Comparison of ENCODE assay signal across 33 cellular contexts in the genomic region with DNA sequence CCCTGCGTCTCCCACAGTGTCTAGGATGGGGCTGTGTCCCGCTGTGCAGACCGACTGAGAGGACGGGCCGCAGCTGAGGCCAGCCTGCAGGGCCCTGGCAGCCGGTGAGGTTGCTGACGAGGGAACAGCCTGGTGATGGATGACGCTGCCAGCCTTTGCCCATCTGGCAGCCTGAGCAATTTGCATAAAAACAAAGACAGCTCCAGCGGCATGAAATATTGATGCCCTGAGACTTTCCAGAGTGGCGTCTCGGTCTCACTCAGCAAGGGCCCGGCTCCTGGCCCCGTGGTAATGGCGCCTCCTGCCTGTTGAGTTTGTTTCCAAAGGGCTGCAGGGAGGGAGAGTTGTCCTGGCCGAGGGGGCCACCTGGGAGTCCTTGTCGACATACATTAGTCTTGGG. TPM values are rescaled to one million over a fixed set of nuclear protein-coding genes. Genes with fewer than 3 reads are reported as not detected.
DNase-seq lines count a peak whose midpoint lies in the region; ATAC-seq lines count a peak whose summit lies in the region.
"Had no signal": no experiment of that assay in that cellular context is flagged by ENCODE, and none has a peak within 500 bp of the region (broad histone marks: within the 10 kb centered on the region; RNA-seq: fewer than 3 reads in every experiment).

No MANE protein-coding gene starts in this region.

- intact Hi-C loops in CD4-positive, alpha-beta memory T cell (cut with micrococcal nuclease): no loop called here

- no peak overlapping the region for H3K27ac ChIP-seq in CD4-positive, alpha-beta memory T cell (ENCODE audit: low read depth, low read length)
- H3K27ac ChIP-seq: adrenal gland, KMS-11, PC-9 had no signal

- no peaks in the 10 kb centered on the region for H3K27me3 ChIP-seq in CD4-positive, alpha-beta memory T cell (ENCODE audit: insufficient read depth, low read length)

- H3K4me3 ChIP-seq in CD4-positive, alpha-beta memory T cell (ENCODE audit: low read length in 2 of 2): no peak overlapping the region
- H3K4me3 ChIP-seq: adrenal gland, PC-9, smooth muscle cell had no signal

- H3K4me1 Mint-ChIP-seq in CD4-positive, alpha-beta memory T cell: no peaks in the 10 kb centered on the region
- H3K4me1 Mint-ChIP-seq: activated CD4-positive, alpha-beta T cell treated with anti-CD3 and anti-CD28 coated beads, Interleukin-2, amount 10 ng/mL, durations not matched to agents 7 days and 5 days; stimulated activated naive CD8-positive, alpha-beta T cell treated with anti-CD3 and anti-CD28 coated beads, Interleukin-15, amount 100 ng/mL, for 72 hours had no signal

- H3K9me3 Mint-ChIP-seq in CD4-positive, alpha-beta memory T cell: no peaks in the 10 kb centered on the region
- H3K9me3 Mint-ChIP-seq: activated CD4-positive, alpha-beta T cell treated with anti-CD3 and anti-CD28 coated beads, Interleukin-2, amount 10 ng/mL, durations not matched to agents 7 days and 5 days; CD4-positive, alpha-beta T cell; natural killer cell treated with Interleukin-12 subunit alpha and Interleukin-12 subunit beta and Interleukin-15 and Interleukin-18, amount 100 ng/mL, for 72 hours; stimulated activated naive CD8-positive, alpha-beta T cell treated with anti-CD3 and anti-CD28 coated beads, Interleukin-15, amount 100 ng/mL, for 72 hours; type B pancreatic cell had no signal

- no peaks in the 10 kb centered on the region for H3K9me3 ChIP-seq in CD4-positive, alpha-beta memory T cell (ENCODE audit: control insufficient read depth in 1 of 2, low read length in 2 of 2)
- H3K9me3 ChIP-seq: adrenal gland had no signal

- POLR2A ChIA-PET in CD4-positive, alpha-beta memory T cell (lab: Charles Lee; ENCODE audit: partially characterized antibody): no interaction called here

- H3K4me3 Mint-ChIP-seq in CD4-positive, alpha-beta memory T cell: no peak overlapping the region
- H3K4me3 Mint-ChIP-seq: activated CD4-positive, alpha-beta T cell treated with anti-CD3 and anti-CD28 coated beads, Interleukin-2, amount 10 ng/mL, durations not matched to agents 7 days and 5 days; CD4-positive, alpha-beta T cell; natural killer cell treated with Interleukin-12 subunit alpha and Interleukin-12 subunit beta and Interleukin-15 and Interleukin-18, amount 100 ng/mL, for 72 hours; stimulated activated naive CD8-positive, alpha-beta T cell treated with anti-CD3 and anti-CD28 coated beads, Interleukin-15, amount 100 ng/mL, for 72 hours; type B pancreatic cell had no signal

- no peaks in the 10 kb centered on the region for H3K36me3 Mint-ChIP-seq in CD4-positive, alpha-beta memory T cell
- H3K36me3 Mint-ChIP-seq: natural killer cell treated with Interleukin-12 subunit alpha and Interleukin-12 subunit beta and Interleukin-15 and Interleukin-18, amount 100 ng/mL, for 72 hours; type B pancreatic cell had no signal

- H3K4me1 ChIP-seq in CD4-positive, alpha-beta memory T cell (ENCODE audit: insufficient read depth, low read length): no peaks in the 10 kb centered on the region
- H3K4me1 ChIP-seq: adrenal gland had no signal

- H3K27ac Mint-ChIP-seq in CD4-positive, alpha-beta memory T cell: no peak overlapping the region
- H3K27ac Mint-ChIP-seq: activated CD4-positive, alpha-beta T cell treated with anti-CD3 and anti-CD28 coated beads, Interleukin-2, amount 10 ng/mL, durations not matched to agents 7 days and 5 days; CD4-positive, alpha-beta T cell; natural killer cell treated with Interleukin-12 subunit alpha and Interleukin-12 subunit beta and Interleukin-15 and Interleukin-18, amount 100 ng/mL, for 72 hours; progenitor cell of endocrine pancreas; stimulated activated naive CD8-positive, alpha-beta T cell treated with anti-CD3 and anti-CD28 coated beads, Interleukin-15, amount 100 ng/mL, for 72 hours; type B pancreatic cell had no signal

- no peaks in the 10 kb centered on the region for H3K36me3 ChIP-seq in CD4-positive, alpha-beta memory T cell (ENCODE audit: insufficient read depth, low read length)
- H3K36me3 ChIP-seq: adrenal gland had no signal

- ATAC-seq in GM19324 (IDR thresholded peaks at IDR 0.05; ENCODE audit: low FRiP score, unreplicated experiment): no peak
- ATAC-seq: left colon; natural killer cell treated with Interleukin-12 subunit alpha and Interleukin-12 subunit beta and Interleukin-15 and Interleukin-18, amount 100 ng/mL, for 72 hours; stimulated activated naive CD8-positive, alpha-beta T cell treated with anti-CD3 and anti-CD28 coated beads, Interleukin-15, amount 100 ng/mL, for 72 hours had no signal

- CTCF ChIA-PET in CD4-positive, alpha-beta memory T cell (lab: Charles Lee; ENCODE audit: partially characterized antibody): no interaction called here

- DNase-seq in DMS 273 treated with DMSO at 0.1 percent for 48 hours (lab: John Stamatoyannopoulos, UW) (peak; percentile 85), NCI-H2171 treated with DMSO at 0.1 percent for 48 hours (lab: John Stamatoyannopoulos, UW) (peak; percentile 90), cerebellar nuclear complex (lab: John Stamatoyannopoulos, UW) (peak; percentile 47 to 72), middle frontal gyrus (ENCODE audit: extremely low spot score, low spot score) (peak; percentile 33), DMS153 (lab: John Stamatoyannopoulos, UW) (no peak)
- no peak for DNase-seq in stimulated activated CD4-positive, alpha-beta T cell treated with anti-CD3 and anti-CD28 coated beads, Interleukin-1b, Interleukin-23, amount 100 ng/mL, for 48 hours
- no peak for DNase-seq in CD4-positive, alpha-beta memory T cell
- DNase-seq: activated CD4-positive, alpha-beta T cell treated with anti-CD3 and anti-CD28 coated beads, Interleukin-2, amount 10 ng/mL, durations not matched to agents 7 days and 5 days; activated CD8-positive, alpha-beta memory T cell treated with anti-CD3 and anti-CD28 coated beads, Interleukin-2, amount 50 U/mL, for 4 hours; activated gamma-delta T cell treated with Interleukin-2 at 50 U/mL for 16 hours; CD4-positive, alpha-beta T cell; central memory CD4-positive, alpha-beta T cell; DMS79; effector CD4-positive, alpha-beta T cell; foreskin melanocyte; GOT3; left colon; NCI-H187 treated with DMSO at 0.1 percent for 48 hours; PC-9; SHP77 treated with DMSO at 0.1 percent for 48 hours; stimulated activated CD4-positive, alpha-beta T cell treated with anti-CD3 and anti-CD28 coated beads, Interleukin-4, amount 100 ng/mL, for 24 hours; stimulated activated naive CD8-positive, alpha-beta T cell treated with anti-CD3 and anti-CD28 coated beads, Interleukin-15, amount 100 ng/mL, for 72 hours; T-helper 1 cell had no signal

- H3K27me3 Mint-ChIP-seq in CD4-positive, alpha-beta memory T cell: peaks cover 8 to 9% of the 10 kb centered on the region in 2 donors
- H3K27me3 Mint-ChIP-seq: stimulated activated naive CD8-positive, alpha-beta T cell treated with anti-CD3 and anti-CD28 coated beads, Interleukin-15, amount 100 ng/mL, for 72 hours had no signal

RNA-seq across cellular contexts. Expression of gene KCNA10, which starts 19.1 kb away (rescaled TPM):
- not detected for total RNA-seq in CD4-positive, alpha-beta memory T cell
- not detected for polyA plus RNA-seq in CD4-positive, alpha-beta memory T cell
- total RNA-seq: activated CD4-positive, alpha-beta T cell treated with anti-CD3 and anti-CD28 coated beads, Interleukin-2, amount 10 ng/mL, durations not matched to agents 7 days and 5 days; adrenal gland; CD4-positive, alpha-beta T cell; HT1080; left colon; mesenteric fat pad; natural killer cell treated with Interleukin-12 subunit alpha and Interleukin-12 subunit beta and Interleukin-15 and Interleukin-18, amount 100 ng/mL, for 72 hours; PC-9; progenitor cell of endocrine pancreas; smooth muscle cell had no signal
- polyA plus RNA-seq: adrenal gland, esophagus, smooth muscle cell had no signal

Comparison
In these comparisons a context has a peak if more than half of its experiments do, and no peak if none do; other contexts are left out.
1. DNase-seq: peak in DMS 273 treated with DMSO at 0.1 percent for 48 hours (single experiment), NCI-H2171 treated with DMSO at 0.1 percent for 48 hours (single experiment), cerebellar nuclear complex (2 of 2) and middle frontal gyrus (single experiment); none in stimulated activated CD4-positive, alpha-beta T cell treated with anti-CD3 and anti-CD28 coated beads, Interleukin-1b, Interleukin-23, amount 100 ng/mL, for 48 hours (single experiment), DMS153 (single experiment) and CD4-positive, alpha-beta memory T cell (0 of 5).